ENCODE assay signal across 7 cellular contexts in the genomic region with DNA sequence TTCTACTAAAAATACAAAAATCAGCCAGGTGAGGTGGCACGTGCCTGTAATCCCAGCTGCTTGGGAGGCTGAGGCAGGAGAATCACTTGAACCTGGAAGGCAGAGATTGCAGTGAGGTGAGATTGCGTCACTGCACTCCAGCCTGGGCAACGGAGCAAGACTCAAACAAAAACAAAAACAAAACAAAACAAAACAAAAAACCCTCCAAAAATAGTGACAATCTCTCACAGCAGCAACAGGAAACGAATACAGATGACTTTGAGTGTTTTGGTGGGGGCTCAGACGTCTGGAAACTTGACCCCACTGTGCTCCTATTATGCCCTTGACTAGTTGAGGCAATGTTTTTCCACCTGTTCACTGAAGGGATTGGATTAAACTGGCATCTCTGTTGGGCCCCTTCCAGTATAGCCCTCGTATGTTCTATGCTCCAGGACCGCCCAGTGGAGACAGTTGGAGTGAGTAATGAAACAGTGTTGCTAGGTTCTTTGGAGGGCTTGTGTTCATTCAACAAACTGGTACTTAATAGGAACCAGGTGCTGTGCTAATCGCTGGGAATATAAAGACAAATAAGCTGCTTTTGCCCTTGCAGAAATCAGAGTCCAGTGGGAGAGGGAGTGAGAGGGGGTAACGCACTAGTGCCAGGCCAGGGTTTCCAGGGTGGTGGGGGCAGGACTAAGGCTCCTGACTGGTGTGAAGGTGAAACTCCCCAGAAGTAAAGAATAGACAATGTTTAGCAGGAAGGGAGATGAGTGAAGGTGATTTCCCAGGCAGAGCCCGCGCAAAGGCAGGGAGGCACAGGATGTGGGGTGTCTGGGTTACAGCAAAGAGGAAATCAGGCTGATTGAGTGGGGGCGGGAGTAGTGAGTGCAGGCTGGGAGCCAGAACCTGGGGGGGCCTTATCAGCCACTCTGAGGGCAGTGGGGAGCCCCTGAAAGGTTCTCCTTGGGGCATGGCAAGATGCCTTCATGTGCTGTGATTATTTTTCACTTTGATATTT.
DNase-seq lines count a peak whose midpoint lies in the region; ATAC-seq, FAIRE-seq and TF ChIP-seq lines count a peak whose summit lies in the region.

No MANE protein-coding gene starts in this region.

- H3K4me3 ChIP-seq in small intestine (ENCODE audit: low read depth in 1 of 2, low read length in 2 of 2) (no peak overlapping the region), upper lobe of right lung (no peak overlapping the region), tibial nerve (no peak overlapping the region)

- peak; percentile 74 for ATAC-seq in GM21360 (IDR thresholded peaks at IDR 0.05; ENCODE audit: unreplicated experiment)
- ATAC-seq in upper lobe of right lung: no peak

- FAIRE-seq in small intestine (lab: Jason Lieb, UNC): no peak

- H3K27ac ChIP-seq in small intestine (ENCODE audit: low read depth in 1 of 2, low read length in 1 of 2) (no peak overlapping the region), upper lobe of right lung (no peak overlapping the region), tibial nerve (no peak overlapping the region)

- no peak for TF ChIP-seq EP300 in tibial nerve (IDR thresholded peaks at IDR 0.05)

- H3K9me3 ChIP-seq in small intestine (ENCODE audit: control insufficient read depth, low read depth) (no peaks in the 10 kb centered on the region), upper lobe of right lung (no peaks in the 10 kb centered on the region), tibial nerve (no peaks in the 10 kb centered on the region)

- H3K36me3 ChIP-seq in small intestine (ENCODE audit: control insufficient read depth in 2 of 2, insufficient read depth in 2 of 2, low read length in 2 of 2) (no peaks in the 10 kb centered on the region), upper lobe of right lung (no peaks in the 10 kb centered on the region), tibial nerve (no peaks in the 10 kb centered on the region)

- TF ChIP-seq POLR2A in tibial nerve (IDR thresholded peaks at IDR 0.05): no peak

- intact Hi-C loops in upper lobe of right lung (cut with DNase I): no loop called here

- H3K4me1 ChIP-seq in small intestine (ENCODE audit: control insufficient read depth in 2 of 2, insufficient read depth in 1 of 2, low read depth in 1 of 2, low read length in 1 of 2): no peaks in the 10 kb centered on the region
- no peaks in the 10 kb centered on the region for H3K4me1 ChIP-seq in upper lobe of right lung
- peaks cover 0 to 12% (median 0%) of the 10 kb centered on the region in 4 donors for H3K4me1 ChIP-seq in tibial nerve

- no peaks in the 10 kb centered on the region for H3K27me3 ChIP-seq in small intestine (ENCODE audit: control insufficient read depth in 2 of 2, insufficient read depth in 2 of 2, low read length in 2 of 2)
- H3K27me3 ChIP-seq in upper lobe of right lung: no peaks in the 10 kb centered on the region
- no peaks in the 10 kb centered on the region for H3K27me3 ChIP-seq in tibial nerve

- DNase-seq in LHCN-M2 (ENCODE audit: low read depth) (peak; percentile 8), small intestine (peak; percentile 3), MV-4-11 (lab: John Stamatoyannopoulos, UW) (no peak), upper lobe of right lung (no peak), tibial nerve (ENCODE audit: low spot score in 2 of 2) (no peak)
- DNase-seq in activated CD8-positive, alpha-beta memory T cell treated with anti-CD3 and anti-CD28 coated beads, Interleukin-2, amount 50 U/mL, for 48 hours: peak; percentile 75

- TF ChIP-seq CTCF in upper lobe of right lung (IDR thresholded peaks at IDR 0.05) (no peak), tibial nerve (IDR thresholded peaks at IDR 0.05) (no peak)

- WGBS in small intestine, 3 donors: 48 to 64% (median 51%) methylated on average over 12 of the region's 12 CpGs
- 50 to 51% methylated on average over 12 of the region's 12 CpGs for WGBS in tibial nerve, 2 donors

Comparison
In these comparisons a context has a peak if more than half of its experiments do, and no peak if none do; other contexts are left out.
1. DNase-seq: peak in LHCN-M2 (single experiment), activated CD8-positive, alpha-beta memory T cell treated with anti-CD3 and anti-CD28 coated beads, Interleukin-2, amount 50 U/mL, for 48 hours (single experiment) and small intestine (single experiment); none in MV-4-11 (single experiment), upper lobe of right lung (single experiment) and tibial nerve (0 of 2).